ENCODE assay signal across 29 cellular contexts in the genomic region with DNA sequence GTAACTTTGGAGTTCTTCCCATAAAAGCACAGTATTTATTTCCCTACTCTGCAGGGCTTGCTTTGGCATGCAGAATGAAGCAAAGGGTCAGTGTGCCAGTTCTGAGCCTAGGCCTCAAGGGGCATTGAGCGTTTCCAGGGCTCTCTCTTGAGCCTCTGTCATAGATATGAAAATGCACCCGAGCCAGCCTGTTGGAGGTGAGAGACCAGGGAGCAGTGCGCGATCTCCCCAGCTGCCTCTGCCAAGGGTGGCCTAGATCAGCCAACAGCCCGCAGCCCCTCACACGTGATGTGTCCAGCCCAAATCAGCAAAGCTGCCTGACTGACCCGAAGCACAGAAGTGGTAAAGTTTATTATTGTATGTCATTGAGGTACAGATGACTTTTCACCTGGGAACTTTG.
"Had no signal": no experiment of that assay in that cellular context is flagged by ENCODE, and none has a peak within 500 bp of the region (broad histone marks: within the 10 kb centered on the region; RNA-seq: fewer than 3 reads in every experiment).

No MANE protein-coding gene starts in this region.

- DNase-seq: activated CD4-positive, alpha-beta T cell treated with anti-CD3 and anti-CD28 coated beads for 48 hours; activated CD4-positive, alpha-beta T cell treated with anti-CD3 and anti-CD28 coated beads, Interleukin-2, amount 50 U/mL, for 48 hours; activated CD8-positive, alpha-beta memory T cell treated with anti-CD3 and anti-CD28 coated beads, Interleukin-2, amount 50 U/mL, for 4 hours; activated gamma-delta T cell; activated naive CD4-positive, alpha-beta T cell treated with anti-CD3 and anti-CD28 coated beads, Interleukin-2, amount 10 ng/mL, durations not matched to agents 7 days and 5 days; activated naive CD8-positive, alpha-beta T cell treated with anti-CD3 and anti-CD28 coated beads, Interleukin-2, amount 10 ng/mL, durations not matched to agents 7 days and 5 days; activated T-cell treated with anti-CD3 and anti-CD28 coated beads, Interleukin-2, amount 50 U/mL, for 24 hours; central memory CD4-positive, alpha-beta T cell; dermis blood vessel endothelial cell; effector CD4-positive, alpha-beta T cell; esophagus squamous epithelium; foreskin melanocyte; kidney; mucosa of descending colon; stimulated activated CD4-positive, alpha-beta T cell treated with anti-CD3 and anti-CD28 coated beads, Interleukin-4, amount 100 ng/mL, for 4 hours; stimulated activated CD8-positive, alpha-beta memory T cell treated with anti-CD3 and anti-CD28 coated beads, Interleukin-4, amount 100 ng/mL, for 48 hours; T-helper 9 cell had no signal

- H3K27ac Mint-ChIP-seq: activated naive CD4-positive, alpha-beta T cell treated with anti-CD3 and anti-CD28 coated beads, Interleukin-2, amount 10 ng/mL, durations not matched to agents 7 days and 5 days; activated naive CD8-positive, alpha-beta T cell treated with anti-CD3 and anti-CD28 coated beads, Interleukin-2, amount 10 ng/mL, durations not matched to agents 7 days and 5 days; activated T-cell treated with anti-CD3 and anti-CD28 coated beads, Interleukin-2, amount 50 U/mL, for 24 hours; nephron; progenitor cell of endocrine pancreas; T-helper 1 cell treated with Interleukin-12 subunit alpha and Interleukin-12 subunit beta and Interleukin-4 antibody, amounts not matched to agents 30 μg/mL and 1 μg/mL, for 36 hours had no signal

- H3K27me3 ChIP-seq: esophagus squamous epithelium, neutrophil, suprapubic skin, tibial nerve had no signal

- H3K9me3 Mint-ChIP-seq: activated naive CD4-positive, alpha-beta T cell treated with anti-CD3 and anti-CD28 coated beads, Interleukin-2, amount 10 ng/mL, durations not matched to agents 7 days and 5 days; activated naive CD8-positive, alpha-beta T cell treated with anti-CD3 and anti-CD28 coated beads, Interleukin-2, amount 10 ng/mL, durations not matched to agents 7 days and 5 days; activated T-cell treated with anti-CD3 and anti-CD28 coated beads, Interleukin-2, amount 50 U/mL, for 24 hours; nephron; stimulated activated memory B cell treated with anti-CD40 and anti-IgM and Interleukin-4, amounts not matched to agents 10 μg/mL and 1 μg/mL and 100 μg/mL, for 72 hours had no signal

- H3K4me3 Mint-ChIP-seq: activated naive CD4-positive, alpha-beta T cell treated with anti-CD3 and anti-CD28 coated beads, Interleukin-2, amount 10 ng/mL, durations not matched to agents 7 days and 5 days; activated naive CD8-positive, alpha-beta T cell treated with anti-CD3 and anti-CD28 coated beads, Interleukin-2, amount 10 ng/mL, durations not matched to agents 7 days and 5 days; activated T-cell treated with anti-CD3 and anti-CD28 coated beads, Interleukin-2, amount 50 U/mL, for 24 hours; nephron; stimulated activated memory B cell treated with anti-CD40 and anti-IgM and Interleukin-4, amounts not matched to agents 10 μg/mL and 1 μg/mL and 100 μg/mL, for 72 hours; T-helper 1 cell treated with Interleukin-12 subunit alpha and Interleukin-12 subunit beta and Interleukin-4 antibody, amounts not matched to agents 30 μg/mL and 1 μg/mL, for 36 hours had no signal

- H3K36me3 Mint-ChIP-seq: stimulated activated memory B cell treated with anti-CD40 and anti-IgM and Interleukin-4, amounts not matched to agents 10 μg/mL and 1 μg/mL and 100 μg/mL, for 72 hours had no signal

- H3K9me3 ChIP-seq: esophagus squamous epithelium, mucosa of descending colon, neutrophil, suprapubic skin, tibial nerve had no signal

- H3K27ac ChIP-seq: esophagus squamous epithelium, neutrophil, skin epidermis, suprapubic skin, tibial nerve, VCaP had no signal

- H3K27me3 Mint-ChIP-seq: stimulated activated memory B cell treated with anti-CD40 and anti-IgM and Interleukin-4, amounts not matched to agents 10 μg/mL and 1 μg/mL and 100 μg/mL, for 72 hours had no signal

- H3K4me1 ChIP-seq: esophagus squamous epithelium, suprapubic skin had no signal

- ATAC-seq: activated CD4-positive, CD25-positive, alpha-beta regulatory T cell treated with anti-CD3 and anti-CD28 coated beads, Interleukin-2, amount 50 U/mL, for 24 hours; left lobe of liver; mucosa of descending colon; sciatic nerve; stimulated activated memory B cell treated with anti-CD40 and anti-IgM and Interleukin-4, amounts not matched to agents 10 μg/mL and 1 μg/mL and 100 μg/mL, for 72 hours had no signal
